Comparison of ENCODE assay signal across 1 cellular context in genomic region chr6:127023001-127023778, GRCh38.
A peak's percentile ranks its signal among the peaks of the same experiment; 100 is the strongest.
TF ChIP-seq lines count a peak whose summit lies in the region.

No MANE protein-coding gene starts in this region.

TF ChIP-seq in HepG2, 621 proteins besides CTCF, POLR2A, EP300 and RAD21 (continued from another document and continues in another):
- TF ChIP-seq STAT6 (CRISPR knock-in tag; IDR thresholded peaks at IDR 0.05; ENCODE audit: borderline replicate concordance) (no peak), PBX2 (CRISPR knock-in tag; IDR thresholded peaks at IDR 0.05) (no peak), ZNF441 (CRISPR knock-in tag; IDR thresholded peaks at IDR 0.05; ENCODE audit: borderline replicate concordance) (no peak), KDM4B (CRISPR knock-in tag; IDR thresholded peaks at IDR 0.05) (0 out of 2 replicates have a peak, but pooled peaks have one; percentile 31), ZNF720 (CRISPR knock-in tag; IDR thresholded peaks at IDR 0.05) (no peak), ZFY (CRISPR knock-in tag; IDR thresholded peaks at IDR 0.05) (no peak), KMT2B (CRISPR knock-in tag; IDR thresholded peaks at IDR 0.05) (no peak), ZNF30 (CRISPR knock-in tag; IDR thresholded peaks at IDR 0.05) (no peak), KLF13 (CRISPR knock-in tag; IDR thresholded peaks at IDR 0.05) (no peak), SAFB2 (CRISPR knock-in tag; IDR thresholded peaks at IDR 0.05; ENCODE audit: borderline replicate concordance, low read depth) (no peak), HDAC2 (CRISPR knock-in tag; IDR thresholded peaks at IDR 0.05) (peak; percentile 98), RNF219 (CRISPR knock-in tag; IDR thresholded peaks at IDR 0.05) (no peak), HCFC1 (IDR thresholded peaks at IDR 0.05; ENCODE audit: low read depth, low read length) (no peak), PAF1 (CRISPR knock-in tag; IDR thresholded peaks at IDR 0.05) (no peak), HNRNPLL (IDR thresholded peaks at IDR 0.05; ENCODE audit: low read depth, low read length, poor library complexity, severe bottlenecking) (no peak), ARID3A (IDR thresholded peaks at IDR 0.05; ENCODE audit: low read depth, low read length) (0 out of 2 replicates have a peak, but pooled peaks have one; percentile 38), GFI1 (CRISPR knock-in tag; IDR thresholded peaks at IDR 0.05; ENCODE audit: borderline replicate concordance) (peak; percentile 95), KAT7 (CRISPR knock-in tag; IDR thresholded peaks at IDR 0.05; ENCODE audit: borderline replicate concordance) (no peak), ZNF567 (CRISPR knock-in tag; IDR thresholded peaks at IDR 0.05; ENCODE audit: borderline replicate concordance) (no peak), RFX1 (IDR thresholded peaks at IDR 0.05) (no peak), ZNF430 (CRISPR knock-in tag; IDR thresholded peaks at IDR 0.05) (no peak), ZNF17 (CRISPR knock-in tag; IDR thresholded peaks at IDR 0.05) (no peak), IKZF1 (IDR thresholded peaks at IDR 0.05) (no peak), ISL2 (CRISPR knock-in tag; IDR thresholded peaks at IDR 0.05) (peak; percentile 96), ZNF18 (CRISPR knock-in tag; IDR thresholded peaks at IDR 0.05; ENCODE audit: insufficient replicate concordance) (no peak), ZNF256 (CRISPR knock-in tag; conservative IDR thresholded peaks at IDR 0.05) (no peak), TCF7L2 (IDR thresholded peaks at IDR 0.05; ENCODE audit: low read depth, low read length) (peak; percentile 55), ZNF580 (CRISPR knock-in tag; IDR thresholded peaks at IDR 0.05; ENCODE audit: borderline replicate concordance, low read depth) (0 out of 2 replicates have a peak, but pooled peaks have one; percentile 41), ZNF740 (CRISPR knock-in tag; IDR thresholded peaks at IDR 0.05) (no peak), ZNF510 (CRISPR knock-in tag; IDR thresholded peaks at IDR 0.05; ENCODE audit: low read depth) (no peak), ZNF292 (CRISPR knock-in tag; IDR thresholded peaks at IDR 0.05; ENCODE audit: borderline replicate concordance, low read depth) (no peak), PBX3 (CRISPR knock-in tag; IDR thresholded peaks at IDR 0.05; ENCODE audit: borderline replicate concordance) (no peak), ZNF362 (CRISPR knock-in tag; IDR thresholded peaks at IDR 0.05; ENCODE audit: borderline replicate concordance) (no peak), GZF1 (CRISPR knock-in tag; IDR thresholded peaks at IDR 0.05) (no peak), TRAFD1 (CRISPR knock-in tag; IDR thresholded peaks at IDR 0.05; ENCODE audit: borderline replicate concordance) (no peak), KAT2B (IDR thresholded peaks at IDR 0.05; ENCODE audit: borderline replicate concordance, low read depth, low read length) (no peak), SMARCE1 (IDR thresholded peaks at IDR 0.05; ENCODE audit: borderline replicate concordance) (no peak), ZNF776 (CRISPR knock-in tag; IDR thresholded peaks at IDR 0.05) (no peak), ZSCAN29 (CRISPR knock-in tag; conservative IDR thresholded peaks at IDR 0.05) (no peak)
